Comparison of ENCODE assay signal across 1 cellular context in the genomic region with DNA sequence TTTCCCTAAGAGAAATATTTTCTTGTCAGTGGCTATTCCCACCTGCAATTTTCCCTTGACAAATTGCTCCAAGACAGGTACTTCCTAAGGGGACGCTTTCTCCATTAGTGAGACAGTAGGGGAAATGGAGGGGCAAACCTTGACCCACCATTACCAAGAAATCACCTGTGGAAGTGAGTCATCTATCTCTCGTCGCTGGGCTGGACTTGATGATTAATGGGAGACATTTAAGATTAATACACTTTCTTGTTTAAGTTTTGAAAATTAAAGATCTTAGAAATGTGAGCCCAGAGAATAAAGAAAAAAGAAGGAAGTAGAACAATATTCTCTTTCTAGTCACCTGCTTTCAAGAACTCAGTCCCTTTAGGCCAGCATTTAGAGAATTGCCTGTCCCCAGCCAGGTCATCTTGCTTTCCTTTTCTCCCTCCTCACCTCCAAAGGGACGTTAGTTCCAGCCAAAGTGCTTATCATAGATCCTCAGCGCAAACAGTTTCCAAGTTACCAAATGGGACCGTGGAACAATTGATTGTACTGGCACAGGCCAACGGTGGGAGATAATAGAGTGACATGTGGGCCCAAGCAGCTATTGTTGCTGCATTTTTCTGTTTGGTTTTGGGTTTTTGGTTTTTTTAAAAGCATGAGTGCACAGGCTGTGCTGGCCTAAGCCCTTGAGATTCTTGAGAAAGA.
TF ChIP-seq lines count a peak whose summit lies in the region.

No MANE protein-coding gene starts in this region.

TF ChIP-seq in H1, 55 proteins besides CTCF, POLR2A, EP300 and RAD21 (continued from another document):
- TF ChIP-seq HDAC2 (IDR thresholded peaks at IDR 0.05; ENCODE audit: borderline replicate concordance in 1 of 2, low read depth in 2 of 2, low read length in 2 of 2) = no peak
- TF ChIP-seq CHD1 (IDR thresholded peaks at IDR 0.05; ENCODE audit: low read depth, low read length) = no peak
- no peak for TF ChIP-seq TBP (IDR thresholded peaks at IDR 0.05; ENCODE audit: low read depth, low read length)
- TF ChIP-seq RXRA (IDR thresholded peaks at IDR 0.05; ENCODE audit: insufficient read depth, low read depth, low read length) = no peak
- TF ChIP-seq, protein P1, sequence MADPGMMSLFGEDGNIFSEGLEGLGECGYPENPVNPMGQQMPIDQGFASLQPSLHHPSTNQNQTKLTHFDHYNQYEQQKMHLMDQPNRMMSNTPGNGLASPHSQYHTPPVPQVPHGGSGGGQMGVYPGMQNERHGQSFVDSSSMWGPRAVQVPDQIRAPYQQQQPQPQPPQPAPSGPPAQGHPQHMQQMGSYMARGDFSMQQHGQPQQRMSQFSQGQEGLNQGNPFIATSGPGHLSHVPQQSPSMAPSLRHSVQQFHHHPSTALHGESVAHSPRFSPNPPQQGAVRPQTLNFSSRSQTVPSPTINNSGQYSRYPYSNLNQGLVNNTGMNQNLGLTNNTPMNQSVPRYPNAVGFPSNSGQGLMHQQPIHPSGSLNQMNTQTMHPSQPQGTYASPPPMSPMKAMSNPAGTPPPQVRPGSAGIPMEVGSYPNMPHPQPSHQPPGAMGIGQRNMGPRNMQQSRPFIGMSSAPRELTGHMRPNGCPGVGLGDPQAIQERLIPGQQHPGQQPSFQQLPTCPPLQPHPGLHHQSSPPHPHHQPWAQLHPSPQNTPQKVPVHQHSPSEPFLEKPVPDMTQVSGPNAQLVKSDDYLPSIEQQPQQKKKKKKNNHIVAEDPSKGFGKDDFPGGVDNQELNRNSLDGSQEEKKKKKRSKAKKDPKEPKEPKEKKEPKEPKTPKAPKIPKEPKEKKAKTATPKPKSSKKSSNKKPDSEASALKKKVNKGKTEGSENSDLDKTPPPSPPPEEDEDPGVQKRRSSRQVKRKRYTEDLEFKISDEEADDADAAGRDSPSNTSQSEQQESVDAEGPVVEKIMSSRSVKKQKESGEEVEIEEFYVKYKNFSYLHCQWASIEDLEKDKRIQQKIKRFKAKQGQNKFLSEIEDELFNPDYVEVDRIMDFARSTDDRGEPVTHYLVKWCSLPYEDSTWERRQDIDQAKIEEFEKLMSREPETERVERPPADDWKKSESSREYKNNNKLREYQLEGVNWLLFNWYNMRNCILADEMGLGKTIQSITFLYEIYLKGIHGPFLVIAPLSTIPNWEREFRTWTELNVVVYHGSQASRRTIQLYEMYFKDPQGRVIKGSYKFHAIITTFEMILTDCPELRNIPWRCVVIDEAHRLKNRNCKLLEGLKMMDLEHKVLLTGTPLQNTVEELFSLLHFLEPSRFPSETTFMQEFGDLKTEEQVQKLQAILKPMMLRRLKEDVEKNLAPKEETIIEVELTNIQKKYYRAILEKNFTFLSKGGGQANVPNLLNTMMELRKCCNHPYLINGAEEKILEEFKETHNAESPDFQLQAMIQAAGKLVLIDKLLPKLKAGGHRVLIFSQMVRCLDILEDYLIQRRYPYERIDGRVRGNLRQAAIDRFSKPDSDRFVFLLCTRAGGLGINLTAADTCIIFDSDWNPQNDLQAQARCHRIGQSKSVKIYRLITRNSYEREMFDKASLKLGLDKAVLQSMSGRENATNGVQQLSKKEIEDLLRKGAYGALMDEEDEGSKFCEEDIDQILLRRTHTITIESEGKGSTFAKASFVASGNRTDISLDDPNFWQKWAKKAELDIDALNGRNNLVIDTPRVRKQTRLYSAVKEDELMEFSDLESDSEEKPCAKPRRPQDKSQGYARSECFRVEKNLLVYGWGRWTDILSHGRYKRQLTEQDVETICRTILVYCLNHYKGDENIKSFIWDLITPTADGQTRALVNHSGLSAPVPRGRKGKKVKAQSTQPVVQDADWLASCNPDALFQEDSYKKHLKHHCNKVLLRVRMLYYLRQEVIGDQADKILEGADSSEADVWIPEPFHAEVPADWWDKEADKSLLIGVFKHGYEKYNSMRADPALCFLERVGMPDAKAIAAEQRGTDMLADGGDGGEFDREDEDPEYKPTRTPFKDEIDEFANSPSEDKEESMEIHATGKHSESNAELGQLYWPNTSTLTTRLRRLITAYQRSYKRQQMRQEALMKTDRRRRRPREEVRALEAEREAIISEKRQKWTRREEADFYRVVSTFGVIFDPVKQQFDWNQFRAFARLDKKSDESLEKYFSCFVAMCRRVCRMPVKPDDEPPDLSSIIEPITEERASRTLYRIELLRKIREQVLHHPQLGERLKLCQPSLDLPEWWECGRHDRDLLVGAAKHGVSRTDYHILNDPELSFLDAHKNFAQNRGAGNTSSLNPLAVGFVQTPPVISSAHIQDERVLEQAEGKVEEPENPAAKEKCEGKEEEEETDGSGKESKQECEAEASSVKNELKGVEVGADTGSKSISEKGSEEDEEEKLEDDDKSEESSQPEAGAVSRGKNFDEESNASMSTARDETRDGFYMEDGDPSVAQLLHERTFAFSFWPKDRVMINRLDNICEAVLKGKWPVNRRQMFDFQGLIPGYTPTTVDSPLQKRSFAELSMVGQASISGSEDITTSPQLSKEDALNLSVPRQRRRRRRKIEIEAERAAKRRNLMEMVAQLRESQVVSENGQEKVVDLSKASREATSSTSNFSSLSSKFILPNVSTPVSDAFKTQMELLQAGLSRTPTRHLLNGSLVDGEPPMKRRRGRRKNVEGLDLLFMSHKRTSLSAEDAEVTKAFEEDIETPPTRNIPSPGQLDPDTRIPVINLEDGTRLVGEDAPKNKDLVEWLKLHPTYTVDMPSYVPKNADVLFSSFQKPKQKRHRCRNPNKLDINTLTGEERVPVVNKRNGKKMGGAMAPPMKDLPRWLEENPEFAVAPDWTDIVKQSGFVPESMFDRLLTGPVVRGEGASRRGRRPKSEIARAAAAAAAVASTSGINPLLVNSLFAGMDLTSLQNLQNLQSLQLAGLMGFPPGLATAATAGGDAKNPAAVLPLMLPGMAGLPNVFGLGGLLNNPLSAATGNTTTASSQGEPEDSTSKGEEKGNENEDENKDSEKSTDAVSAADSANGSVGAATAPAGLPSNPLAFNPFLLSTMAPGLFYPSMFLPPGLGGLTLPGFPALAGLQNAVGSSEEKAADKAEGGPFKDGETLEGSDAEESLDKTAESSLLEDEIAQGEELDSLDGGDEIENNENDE (IDR thresholded peaks at IDR 0.05; ENCODE audit: insufficient replicate concordance, low read length) = no peak
- no peak for TF ChIP-seq EZH2 (IDR thresholded peaks at IDR 0.05; ENCODE audit: low read depth, low read length, severe bottlenecking)
- TF ChIP-seq TAF7 (optimal IDR thresholded peaks at IDR 0.05; ENCODE audit: borderline replicate concordance, low read depth, low read length) = no peak
- no peak for TF ChIP-seq EGR1 (IDR thresholded peaks at IDR 0.05; ENCODE audit: borderline replicate concordance, low read depth, low read length)
- TF ChIP-seq KDM1A (IDR thresholded peaks at IDR 0.05; ENCODE audit: borderline replicate concordance, low read length) = no peak
- no peak for TF ChIP-seq JUND (IDR thresholded peaks at IDR 0.05; ENCODE audit: low read length)
- no peak for TF ChIP-seq TEAD4 (IDR thresholded peaks at IDR 0.05; ENCODE audit: low read depth, low read length)
- no peak for TF ChIP-seq SUZ12 (IDR thresholded peaks at IDR 0.05; ENCODE audit: low read length)
- TF ChIP-seq CBX8 (IDR thresholded peaks at IDR 0.05; ENCODE audit: borderline replicate concordance, low read depth, low read length) = no peak
- no peak for TF ChIP-seq ZNF274 (IDR thresholded peaks at IDR 0.05; ENCODE audit: borderline replicate concordance, extremely low read depth, low read length)
- TF ChIP-seq MAFK (IDR thresholded peaks at IDR 0.05; ENCODE audit: low read depth, low read length) = no peak
- TF ChIP-seq BACH1 (IDR thresholded peaks at IDR 0.05; ENCODE audit: low read length) = no peak
- no peak for TF ChIP-seq POLR2AphosphoS5 (IDR thresholded peaks at IDR 0.05; ENCODE audit: low read depth, low read length)
- TF ChIP-seq JUN (IDR thresholded peaks at IDR 0.05; ENCODE audit: low read depth, low read length) = no peak
